In genomic region chr11:27910186-27910941, GRCh38 we compare ENCODE assay signal across 17 cellular contexts.
DNase-seq lines count a peak whose midpoint lies in the region; ATAC-seq and TF ChIP-seq lines count a peak whose summit lies in the region.
"Had no signal": no experiment of that assay in that cellular context is flagged by ENCODE, and none has a peak within 500 bp of the region (broad histone marks: within the 10 kb centered on the region; RNA-seq: fewer than 3 reads in every experiment).

No MANE protein-coding gene starts in this region.

- H3K4me1 ChIP-seq in ACC112 (ENCODE audit: control insufficient read depth, insufficient read depth, low read length, unreplicated experiment), result peaks cover 38% of the 10 kb centered on the region
- no peaks in the 10 kb centered on the region for H3K4me1 ChIP-seq in left lung
- H3K4me1 ChIP-seq: upper lobe of left lung had no signal

- H3K4me3 ChIP-seq in ACC112 (ENCODE audit: low read depth, low read length) (peak overlapping the region; percentile 61), H7 (ENCODE audit: insufficient read depth, low read depth, low read length) (no peak overlapping the region), left lung (no peak overlapping the region)
- H3K4me3 ChIP-seq: upper lobe of left lung had no signal

- peak overlapping the region; percentile 47 for H2AFZ ChIP-seq in ACC112 (ENCODE audit: low read length, unreplicated experiment)

- ATAC-seq in left lung, result no peak
- ATAC-seq: left cardiac atrium had no signal

- TF ChIP-seq CTCF in left lung (IDR thresholded peaks at IDR 0.05), result no peak

- H3K27ac ChIP-seq in ACC112 (ENCODE audit: low read depth, low read length) (peak overlapping the region; percentile 77), left lung (no peak overlapping the region)
- H3K27ac ChIP-seq: epithelial cell of prostate, upper lobe of left lung had no signal

- H3K36me3 ChIP-seq in ACC112 (ENCODE audit: insufficient read depth, low read length) (no peaks in the 10 kb centered on the region), H7 (replicated peaks; ENCODE audit: control insufficient read depth, insufficient read depth, low read length) (no peaks in the 10 kb centered on the region), left lung (no peaks in the 10 kb centered on the region)
- H3K36me3 ChIP-seq: upper lobe of left lung had no signal

- H3K27me3 ChIP-seq in ACC112 (ENCODE audit: insufficient read depth, low read length) (no peaks in the 10 kb centered on the region), H7 (ENCODE audit: control insufficient read depth, insufficient read depth, low read length) (no peaks in the 10 kb centered on the region), left lung (no peaks in the 10 kb centered on the region)
- H3K27me3 ChIP-seq: upper lobe of left lung had no signal

- DNase-seq in HT1080 (ENCODE audit: low read depth) (peak; percentile 96), amniotic stem cell (lab: John Stamatoyannopoulos, UW) (peak; percentile 21), iris pigment epithelial cell (ENCODE audit: low read depth) (peak; percentile 72), cardiac septum (ENCODE audit: low spot score) (no peak), H7 (no peak), NCI-H2171 treated with DMSO at 0.1 percent for 48 hours (lab: John Stamatoyannopoulos, UW) (no peak), left lung (no peak)
- DNase-seq: activated CD4-positive, alpha-beta T cell treated with anti-CD3 and anti-CD28 coated beads for 48 hours; activated naive CD8-positive, alpha-beta T cell treated with anti-CD3 and anti-CD28 coated beads, Interleukin-2, amount 10 ng/mL, durations not matched to agents 7 days and 5 days; GDM1; left cardiac atrium; NCI-H1105; SIG-M5; stimulated activated naive CD4-positive, alpha-beta T cell; upper lobe of left lung had no signal

- no peaks in the 10 kb centered on the region for H3K79me2 ChIP-seq in ACC112 (ENCODE audit: control insufficient read depth, insufficient read depth, low read length, unreplicated experiment)

- intact Hi-C loops in cardiac septum (cut with DNase I), result no loop called here
- intact Hi-C loops in left lung (cut with DNase I), result no loop called here

- H3K9me3 ChIP-seq in left lung, result no peaks in the 10 kb centered on the region
- H3K9me3 ChIP-seq: upper lobe of left lung had no signal

Comparison
In these comparisons a context has a peak if more than half of its experiments do, and no peak if none do; other contexts are left out.
1. DNase-seq: peak in HT1080 (single experiment), amniotic stem cell (single experiment) and iris pigment epithelial cell (single experiment); none in cardiac septum (single experiment), H7 (single experiment), NCI-H2171 treated with DMSO at 0.1 percent for 48 hours (single experiment) and left lung (0 of 2).